8 cellular contexts compared by ENCODE assay signal in genomic region chr16:50267151-50267631, GRCh38. TPM values are rescaled to one million over a fixed set of nuclear protein-coding genes. Genes with fewer than 3 reads are reported as not detected.
A peak's percentile ranks its signal among the peaks of the same experiment; 100 is the strongest.
DNase-seq lines count a peak whose midpoint lies in the region; ATAC-seq, FAIRE-seq and TF ChIP-seq lines count a peak whose summit lies in the region.

No MANE protein-coding gene starts in this region.

- H3K4me3 ChIP-seq in ACC112 (ENCODE audit: low read depth, low read length) (peak overlapping the region; percentile 79), H7 (ENCODE audit: insufficient read depth, low read depth, low read length) (no peak overlapping the region), lower lobe of right lung (peak overlapping the region; percentile 58)

- no peaks in the 10 kb centered on the region for H3K9me3 ChIP-seq in lower lobe of right lung

- no peaks in the 10 kb centered on the region for H3K27me3 Mint-ChIP-seq in activated T-cell treated with anti-CD3 and anti-CD28 coated beads, Interleukin-2, amount 50 U/mL, for 72 hours (ENCODE audit: low read depth)

- H3K79me2 ChIP-seq in ACC112 (ENCODE audit: control insufficient read depth, insufficient read depth, low read length, unreplicated experiment): peaks cover 40% of the 10 kb centered on the region

- H3K36me3 ChIP-seq in ACC112 (ENCODE audit: insufficient read depth, low read length) (no peaks in the 10 kb centered on the region), H7 (replicated peaks; ENCODE audit: control insufficient read depth, insufficient read depth, low read length) (no peaks in the 10 kb centered on the region), lower lobe of right lung (no peaks in the 10 kb centered on the region)

- peaks cover 0 to 2% of the 10 kb centered on the region in 2 donors for H3K36me3 Mint-ChIP-seq in activated T-cell treated with anti-CD3 and anti-CD28 coated beads, Interleukin-2, amount 50 U/mL, for 72 hours (ENCODE audit: insufficient read depth in 2 of 2)

- TF ChIP-seq CTCF in lower lobe of right lung (IDR thresholded peaks at IDR 0.05) (no peak), omental fat pad (IDR thresholded peaks at IDR 0.05) (no peak), D721Med (IDR thresholded peaks at IDR 0.05; ENCODE audit: insufficient read depth, missing control alignments) (no peak)

- peak overlapping the region; percentile 91 to 97 for H3K4me3 Mint-ChIP-seq in activated T-cell treated with anti-CD3 and anti-CD28 coated beads, Interleukin-2, amount 50 U/mL, for 72 hours

- no peak for ATAC-seq in activated T-cell treated with anti-CD3 and anti-CD28 coated beads, Interleukin-2, amount 50 U/mL, for 72 hours (replicated peaks in 1 of 2)
- ATAC-seq in lower lobe of right lung (no peak), omental fat pad (ENCODE audit: low FRiP score) (no peak)

- FAIRE-seq in D721Med (lab: Jason Lieb, UNC): no peak

- H3K27ac ChIP-seq in ACC112 (ENCODE audit: low read depth, low read length) (peak overlapping the region; percentile 20; the same call in 1 of the 2 replicates), lower lobe of right lung (peak overlapping the region; percentile 81)

- H3K4me1 ChIP-seq in ACC112 (ENCODE audit: control insufficient read depth, insufficient read depth, low read length, unreplicated experiment) (peaks cover 23% of the 10 kb centered on the region), lower lobe of right lung (peaks cover 53% of the 10 kb centered on the region)

- H2AFZ ChIP-seq in ACC112 (ENCODE audit: low read length, unreplicated experiment): no peak overlapping the region

- peaks cover 0 to 1% of the 10 kb centered on the region in 2 donors for H3K9me3 Mint-ChIP-seq in activated T-cell treated with anti-CD3 and anti-CD28 coated beads, Interleukin-2, amount 50 U/mL, for 72 hours

- DNase-seq in H7 (peak; percentile 40), lower lobe of right lung (peak; percentile 37), NAMALWA (ENCODE audit: low spot score) (no peak), omental fat pad (ENCODE audit: low spot score) (no peak), AG20443 (ENCODE audit: low spot score) (no peak), D721Med (ENCODE audit: insufficient read length, low spot score) (no peak)
- no peak for DNase-seq in activated T-cell treated with anti-CD3 and anti-CD28 coated beads, Interleukin-2, amount 50 U/mL, for 72 hours

- H3K27me3 ChIP-seq in ACC112 (ENCODE audit: insufficient read depth, low read length) (no peaks in the 10 kb centered on the region), H7 (ENCODE audit: control insufficient read depth, insufficient read depth, low read length) (no peaks in the 10 kb centered on the region), lower lobe of right lung (ENCODE audit: low read depth) (no peaks in the 10 kb centered on the region)

- H3K4me1 Mint-ChIP-seq in activated T-cell treated with anti-CD3 and anti-CD28 coated beads, Interleukin-2, amount 50 U/mL, for 72 hours (ENCODE audit: low read depth): peaks cover 88% of the 10 kb centered on the region

- intact Hi-C loops in lower lobe of right lung (cut with DNase I): no loop called here

- peak overlapping the region; percentile 94 for H3K27ac Mint-ChIP-seq in activated T-cell treated with anti-CD3 and anti-CD28 coated beads, Interleukin-2, amount 50 U/mL, for 72 hours

RNA-seq across cellular contexts. Expression of gene ADCY7, which starts 0.8 kb away (rescaled TPM):
- 2.2 and 2.5 TPM in 2 replicates for total RNA-seq in H7 (2014; rRNA removed; shearing (Covaris generic))
- total RNA-seq in activated T-cell treated with anti-CD3 and anti-CD28 coated beads, Interleukin-2, amount 50 U/mL, for 72 hours: 10 to 100 TPM; 67.5 to 97.1 TPM
- total RNA-seq in lower lobe of right lung (115 TPM), omental fat pad (10 to 100 TPM; 14.0 to 38.9 (median 21.4) TPM)

Comparison
In these comparisons a context has a peak if more than half of its experiments do, and no peak if none do; other contexts are left out.
1. DNase-seq: peak in H7 (single experiment) and lower lobe of right lung (single experiment); none in activated T-cell treated with anti-CD3 and anti-CD28 coated beads, Interleukin-2, amount 50 U/mL, for 72 hours (0 of 2), NAMALWA (single experiment), omental fat pad (single experiment), AG20443 (single experiment) and D721Med (single experiment).